Comparison of ENCODE assay signal across 23 cellular contexts in the genomic region with DNA sequence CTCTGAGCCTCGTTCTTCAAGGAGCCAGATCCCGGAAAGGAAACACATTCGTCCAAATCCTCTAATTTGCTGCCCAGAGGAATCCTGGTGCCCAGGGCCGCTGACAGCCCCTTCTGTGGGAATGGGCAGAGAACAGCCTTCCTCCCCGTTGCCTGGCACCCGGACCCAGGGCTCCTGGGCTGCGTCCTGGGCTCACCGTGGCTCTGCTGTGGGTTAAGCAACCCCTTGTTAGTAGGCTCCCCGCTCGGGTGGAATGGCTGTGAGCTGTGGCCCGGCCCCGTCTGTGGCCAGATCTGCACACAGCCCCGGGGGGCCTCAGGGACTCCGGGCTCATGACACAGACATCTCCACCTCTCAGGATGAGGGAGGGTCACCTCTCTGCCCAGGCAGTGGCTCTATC.
A peak's percentile ranks its signal among the peaks of the same experiment; 100 is the strongest.
DNase-seq lines count a peak whose midpoint lies in the region; ATAC-seq and TF ChIP-seq lines count a peak whose summit lies in the region.
"Had no signal": no experiment of that assay in that cellular context is flagged by ENCODE, and none has a peak within 500 bp of the region (broad histone marks: within the 10 kb centered on the region; RNA-seq: fewer than 3 reads in every experiment).

No MANE protein-coding gene starts in this region.

- WGBS in heart left ventricle, 4 donors = 65 to 74% (median 73%) methylated on average over 5 to 14 of the region's 14 CpGs

- TF ChIP-seq POLR2A in heart left ventricle (IDR thresholded peaks at IDR 0.05) = no peak

- H3K27me3 Mint-ChIP-seq in activated naive CD8-positive, alpha-beta T cell treated with anti-CD3 and anti-CD28 coated beads, Interleukin-2, amount 50 U/mL, for 24 hours = peaks cover 5% of the 10 kb centered on the region

- peaks cover 2% of the 10 kb centered on the region for H3K4me1 Mint-ChIP-seq in activated naive CD8-positive, alpha-beta T cell treated with anti-CD3 and anti-CD28 coated beads, Interleukin-2, amount 50 U/mL, for 24 hours
- H3K4me1 Mint-ChIP-seq: CD8-positive, alpha-beta memory T cell had no signal

- H3K9me3 ChIP-seq in heart left ventricle = no peaks in the 10 kb centered on the region

- no peak for TF ChIP-seq CTCF in heart left ventricle (IDR thresholded peaks at IDR 0.05)

- ATAC-seq in Right ventricle myocardium inferior (no peak), heart left ventricle (no peak)
- ATAC-seq in activated naive CD8-positive, alpha-beta T cell treated with anti-CD3 and anti-CD28 coated beads, Interleukin-2, amount 50 U/mL, for 24 hours = no peak
- ATAC-seq: Panc1, SK-N-SH treated with all-trans-retinoic acid at 6 μM for 48 hours had no signal

- no peak overlapping the region for H3K4me3 Mint-ChIP-seq in activated naive CD8-positive, alpha-beta T cell treated with anti-CD3 and anti-CD28 coated beads, Interleukin-2, amount 50 U/mL, for 24 hours
- H3K4me3 Mint-ChIP-seq: CD8-positive, alpha-beta memory T cell; H9 had no signal

- peaks cover 0 to 7% (median 0%) of the 10 kb centered on the region in 9 donors for H3K27me3 ChIP-seq in heart left ventricle

- no peaks in the 10 kb centered on the region for H3K36me3 ChIP-seq in heart left ventricle

- no peak overlapping the region for H3K27ac Mint-ChIP-seq in activated naive CD8-positive, alpha-beta T cell treated with anti-CD3 and anti-CD28 coated beads, Interleukin-2, amount 50 U/mL, for 24 hours
- H3K27ac Mint-ChIP-seq: CD8-positive, alpha-beta memory T cell; H9 had no signal

- peaks cover 0 to 71% (median 23%) of the 10 kb centered on the region in 12 donors for H3K4me1 ChIP-seq in heart left ventricle

- H3K9me3 Mint-ChIP-seq in activated naive CD8-positive, alpha-beta T cell treated with anti-CD3 and anti-CD28 coated beads, Interleukin-2, amount 50 U/mL, for 24 hours = no peaks in the 10 kb centered on the region
- H3K9me3 Mint-ChIP-seq: CD8-positive, alpha-beta memory T cell; H9 had no signal

- H3K27ac ChIP-seq in heart left ventricle (no peak overlapping the region), caudate nucleus (ENCODE audit: low read depth, low read length) (peak overlapping the region; percentile 74)
- H3K27ac ChIP-seq: 22Rv1 had no signal

- intact Hi-C loops in Right ventricle myocardium inferior (cut with DNase I) = no loop called here
- intact Hi-C loops in heart left ventricle (cut with DNase I) = no loop called here

- DNase-seq in Right ventricle myocardium inferior (ENCODE audit: missing footprints) (peak; percentile 60), heart left ventricle (no peak), caudate nucleus (lab: John Stamatoyannopoulos, UW) (peak in 38 of 61 donors; percentile 14 to 80 (median 49)), hippocampal formation (lab: John Stamatoyannopoulos, UW) (peak; percentile 13 to 19), putamen (ENCODE audit: low spot score) (peak; percentile 44), NCI-H2227 (lab: John Stamatoyannopoulos, UW; ENCODE audit: unreplicated experiment) (no peak), DMS53 (lab: John Stamatoyannopoulos, UW) (no peak)
- DNase-seq in activated naive CD8-positive, alpha-beta T cell treated with anti-CD3 and anti-CD28 coated beads, Interleukin-2, amount 50 U/mL, for 24 hours = no peak
- DNase-seq: ACHN; Calu3; CD8-positive, alpha-beta memory T cell; DMS153; GDM1; H9; KG1; NCI-H1092 treated with DMSO at 0.1 percent for 48 hours; NCI-H2081; NCI-H2171; NCI-H524 treated with DMSO at 0.1 percent for 48 hours; NCI-H82 had no signal

- no peak overlapping the region for H3K4me3 ChIP-seq in heart left ventricle

- H3K36me3 Mint-ChIP-seq in activated naive CD8-positive, alpha-beta T cell treated with anti-CD3 and anti-CD28 coated beads, Interleukin-2, amount 50 U/mL, for 24 hours (ENCODE audit: low read depth) = no peaks in the 10 kb centered on the region
- H3K36me3 Mint-ChIP-seq: CD8-positive, alpha-beta memory T cell had no signal

Comparison
In these comparisons a context has a peak if more than half of its experiments do, and no peak if none do; other contexts are left out.
1. DNase-seq: peak in Right ventricle myocardium inferior (single experiment), caudate nucleus (38 of 61), hippocampal formation (2 of 2) and putamen (single experiment); none in heart left ventricle (0 of 5), activated naive CD8-positive, alpha-beta T cell treated with anti-CD3 and anti-CD28 coated beads, Interleukin-2, amount 50 U/mL, for 24 hours (single experiment), NCI-H2227 (single experiment) and DMS53 (single experiment).